ENCODE assay signal across 25 cellular contexts in the genomic region with DNA sequence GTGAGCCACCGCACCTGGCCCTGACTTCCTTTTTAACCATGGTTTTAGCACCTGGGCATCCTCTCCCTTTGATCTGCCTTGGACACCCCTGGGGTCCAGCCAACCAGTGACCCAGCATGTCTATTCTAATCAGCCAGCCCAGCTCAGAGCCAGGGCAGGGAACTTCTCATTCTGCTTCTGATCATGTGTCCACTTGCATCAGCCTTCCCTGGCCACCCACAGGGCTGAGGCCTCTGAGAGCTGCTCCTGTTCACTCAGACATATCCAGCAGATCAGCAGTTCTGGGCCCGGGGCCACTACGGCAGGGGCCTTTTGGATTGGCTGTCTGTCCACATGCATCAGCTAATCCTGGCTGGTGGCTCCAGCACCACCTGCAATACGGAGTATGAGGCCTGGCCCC.
DNase-seq lines count a peak whose midpoint lies in the region; ATAC-seq and TF ChIP-seq lines count a peak whose summit lies in the region.
"Had no signal": no experiment of that assay in that cellular context is flagged by ENCODE, and none has a peak within 500 bp of the region (broad histone marks: within the 10 kb centered on the region; RNA-seq: fewer than 3 reads in every experiment).

No MANE protein-coding gene starts in this region.

- no peak overlapping the region for H4K5ac ChIP-seq in H9 (ENCODE audit: insufficient read length, low read depth, low read length)

- WGBS in H9 (ENCODE audit: extremely low coverage, insufficient read length, low lambda C conversion rate), result no CpG with 5 or more reads among the region's 4 CpGs
- WGBS in spleen, 5 donors, result 62 to 72% (median 68%) methylated on average over 4 of the region's 4 CpGs

- H3K56ac ChIP-seq in H9 (ENCODE audit: insufficient read length, low read depth, low read length), result no peak overlapping the region

- no peak overlapping the region for H4K8ac ChIP-seq in H9 (replicated peaks; ENCODE audit: insufficient read length, low read depth, low read length)

- no peak overlapping the region for H2BK5ac ChIP-seq in H9 (ENCODE audit: insufficient read length, low read length)

- no peak for TF ChIP-seq CTCF in H9 (conservative IDR thresholded peaks at IDR 0.05)
- TF ChIP-seq CTCF in spleen (IDR thresholded peaks at IDR 0.05 in 8 of 11, conservative IDR thresholded peaks at IDR 0.05 in 3 of 11), result no peak

- H3K27ac Mint-ChIP-seq in H9 (peak overlapping the region in 2 of 3 experiments; percentile 54 to 55; a peak in 3 of 7 replicates), T-helper 17 cell (peak overlapping the region; percentile 39)
- H3K27ac Mint-ChIP-seq: B cell; HFFc6; mesothelial cell of epicardium; stimulated activated naive CD8-positive, alpha-beta T cell treated with anti-CD3 and anti-CD28 coated beads, Interleukin-15, Interleukin-2, amounts not matched to agents 100 ng/mL and 50 ng/mL, for 24 hours; T-helper 1 cell treated with Interleukin-12 subunit alpha and Interleukin-12 subunit beta and Interleukin-4 antibody, amounts not matched to agents 30 μg/mL and 1 μg/mL, for 36 hours had no signal

- no peak overlapping the region for H4K91ac ChIP-seq in H9 (ENCODE audit: insufficient read length, low read depth, low read length)

- H3K27ac ChIP-seq in H9 (ENCODE audit: insufficient read length, low read depth, low read length) (no peak overlapping the region), spleen (no peak overlapping the region)
- H3K27ac ChIP-seq: adrenal gland, prostate gland, WERI-Rb-1 had no signal

- H2AK5ac ChIP-seq in H9 (ENCODE audit: insufficient read length, low read length), result no peak overlapping the region

- no peaks in the 10 kb centered on the region for H3K79me2 ChIP-seq in H9 (ENCODE audit: insufficient read depth, low read length)

- no peak overlapping the region for H2BK12ac ChIP-seq in H9 (ENCODE audit: insufficient read length, low read depth, low read length)

- no peaks in the 10 kb centered on the region for H3K79me1 ChIP-seq in H9 (ENCODE audit: insufficient read depth, low read depth, low read length, poor library complexity, severe bottlenecking)

- no peaks in the 10 kb centered on the region for H3K36me3 Mint-ChIP-seq in H9 (ENCODE audit: insufficient read depth in 1 of 3, low read depth in 3 of 3)
- H3K36me3 Mint-ChIP-seq in T-helper 17 cell (ENCODE audit: low read depth), result peaks cover 3% of the 10 kb centered on the region
- H3K36me3 Mint-ChIP-seq: mesothelial cell of epicardium had no signal

- H3K9me3 ChIP-seq in H9 (ENCODE audit: control insufficient read depth, low read depth, low read length) (no peaks in the 10 kb centered on the region), T-helper 17 cell (ENCODE audit: control insufficient read depth, low read length, poor library complexity, severe bottlenecking) (no peaks in the 10 kb centered on the region), spleen (no peaks in the 10 kb centered on the region)
- H3K9me3 ChIP-seq: adrenal gland, Caco-2, prostate gland had no signal

- no peaks in the 10 kb centered on the region for H3K23me2 ChIP-seq in H9 (ENCODE audit: insufficient read length, low read depth, low read length, poor library complexity, severe bottlenecking)

- H3T11ph ChIP-seq in H9 (ENCODE audit: low read length), result no peak overlapping the region

- H3K27me3 ChIP-seq in H9 (ENCODE audit: insufficient read depth, low read length) (no peaks in the 10 kb centered on the region), spleen (replicated peaks in 1 of 7) (no peaks in the 10 kb centered on the region)
- H3K27me3 ChIP-seq: adrenal gland had no signal

- H4K20me1 ChIP-seq in H9 (ENCODE audit: control insufficient read depth, insufficient read depth, insufficient read length), result no peaks in the 10 kb centered on the region

- no peak overlapping the region for H3K4me3 ChIP-seq in spleen
- H3K4me3 ChIP-seq: adrenal gland, prostate gland had no signal

- H3K36me3 ChIP-seq in spleen, result no peaks in the 10 kb centered on the region
- H3K36me3 ChIP-seq: adrenal gland, prostate gland, WERI-Rb-1 had no signal

- no peak overlapping the region for H3K4me2 ChIP-seq in H9 (ENCODE audit: insufficient read depth, insufficient read length, low read length)

- no peak overlapping the region for H3K4me3 Mint-ChIP-seq in H9
- H3K4me3 Mint-ChIP-seq in T-helper 17 cell, result no peak overlapping the region
- H3K4me3 Mint-ChIP-seq: B cell; HFFc6; mesothelial cell of epicardium; nephron; stimulated activated naive CD8-positive, alpha-beta T cell treated with anti-CD3 and anti-CD28 coated beads, Interleukin-15, Interleukin-2, amounts not matched to agents 100 ng/mL and 50 ng/mL, for 24 hours; T-helper 1 cell treated with Interleukin-12 subunit alpha and Interleukin-12 subunit beta and Interleukin-4 antibody, amounts not matched to agents 30 μg/mL and 1 μg/mL, for 36 hours had no signal

- no peak overlapping the region for H2BK15ac ChIP-seq in H9 (ENCODE audit: low read depth, low read length)

- no peak overlapping the region for H2BK120ac ChIP-seq in H9 (ENCODE audit: low read depth, low read length, poor library complexity, severe bottlenecking)

- no peaks in the 10 kb centered on the region for H3K4me1 ChIP-seq in H9 (ENCODE audit: insufficient read depth, low read length)
- H3K4me1 ChIP-seq in spleen, result peaks cover 0 to 15% (median 3%) of the 10 kb centered on the region in 6 donors
- H3K4me1 ChIP-seq: adrenal gland, prostate gland had no signal

- no peak overlapping the region for H3K4ac ChIP-seq in H9 (ENCODE audit: low read depth, low read length)

- no peaks in the 10 kb centered on the region; a peak in 1 of 5 replicates for H3K9me3 Mint-ChIP-seq in H9
- H3K9me3 Mint-ChIP-seq: HFFc6; mesothelial cell of epicardium; nephron; stimulated activated naive CD8-positive, alpha-beta T cell treated with anti-CD3 and anti-CD28 coated beads, Interleukin-15, Interleukin-2, amounts not matched to agents 100 ng/mL and 50 ng/mL, for 24 hours; T-helper 1 cell treated with Interleukin-12 subunit alpha and Interleukin-12 subunit beta and Interleukin-4 antibody, amounts not matched to agents 30 μg/mL and 1 μg/mL, for 36 hours had no signal

- no peak overlapping the region for H3K18ac ChIP-seq in H9 (ENCODE audit: insufficient read length, low read depth, low read length)

- no peak for DNase-seq in H9
- DNase-seq in T-helper 17 cell, result no peak
- peak; percentile 30 for DNase-seq in iris pigment epithelial cell (ENCODE audit: low read depth)
- DNase-seq in spleen, result peak; percentile 74
- DNase-seq in AG08396 (ENCODE audit: low spot score), result no peak
- no peak for DNase-seq in HT-29 (ENCODE audit: low spot score)
- no peak for DNase-seq in HCEC 1CT
- DNase-seq: activated gamma-delta T cell; Caco-2; foreskin fibroblast; HFFc6; NCI-H1105 treated with DMSO at 0.1 percent for 48 hours; NCI-H526; SHP77; small intestine; stimulated activated CD4-positive, alpha-beta T cell treated with anti-CD3 and anti-CD28 coated beads, Interleukin-2, amount 100 ng/mL, for 48 hours; trophoblast cell; WERI-Rb-1 had no signal

- no peak overlapping the region for H3K14ac ChIP-seq in H9 (ENCODE audit: insufficient read depth, low read length)

- intact Hi-C loops in spleen (cut with DNase I; ENCODE audit: low total_unique reads), result no loop called here

- no peak overlapping the region for H2AFZ ChIP-seq in H9 (ENCODE audit: low read length)

- no peak for TF ChIP-seq POLR2A in spleen (IDR thresholded peaks at IDR 0.05)

- ATAC-seq in T-helper 17 cell, result no peak

- no peak overlapping the region for H2BK20ac ChIP-seq in H9 (ENCODE audit: low read depth, low read length, poor library complexity, severe bottlenecking)

- H3K23ac ChIP-seq in H9 (ENCODE audit: insufficient read length, low read depth, low read length), result no peak overlapping the region

- no peak overlapping the region for H3K9ac ChIP-seq in H9 (ENCODE audit: extremely low read depth, insufficient read length, low read length)

- H3K4me1 Mint-ChIP-seq in H9 (peaks cover 11 to 23% of the 10 kb centered on the region in 2 experiments), T-helper 17 cell (peaks cover 5% of the 10 kb centered on the region)

- H3K27me3 Mint-ChIP-seq in H9 (ENCODE audit: low read depth), result no peaks in the 10 kb centered on the region; the same call in 1 of the 2 replicates
- H3K27me3 Mint-ChIP-seq in T-helper 17 cell, result peaks cover 20% of the 10 kb centered on the region

Comparison
In these comparisons a context has a peak if more than half of its experiments do, and no peak if none do; other contexts are left out.
1. DNase-seq: peak in iris pigment epithelial cell (single experiment) and spleen (single experiment); none in H9 (single experiment), T-helper 17 cell (0 of 3), AG08396 (single experiment), HT-29 (single experiment) and HCEC 1CT (single experiment).